ENCODE assay signal across 1 cellular context in genomic region chr11:6603287-6604080, GRCh38.
TF ChIP-seq lines count a peak whose summit lies in the region.

Gene ILK (plus strand): TSS chr11:6603774. CDS start chr11:6604272, 498 bp downstream.
Gene RRP8 (minus strand): TSS chr11:6603616. CDS start chr11:6603502, 114 bp downstream.

TF ChIP-seq in HepG2, 621 proteins besides CTCF, POLR2A, EP300 and RAD21 (continued from another document and continues in another):
- TF ChIP-seq ZNF407 (CRISPR knock-in tag; IDR thresholded peaks at IDR 0.05; ENCODE audit: not compliant biosample characterization) (no peak), ZNF275 (CRISPR knock-in tag; IDR thresholded peaks at IDR 0.05; ENCODE audit: borderline replicate concordance) (no peak), ZNF224 (CRISPR knock-in tag; IDR thresholded peaks at IDR 0.05) (no peak), ZNF205 (CRISPR knock-in tag; IDR thresholded peaks at IDR 0.05) (peak; percentile 88), RBAK (CRISPR knock-in tag; IDR thresholded peaks at IDR 0.05) (no peak), IRF9 (CRISPR knock-in tag; IDR thresholded peaks at IDR 0.05; ENCODE audit: borderline replicate concordance) (peak; percentile 81), ZNF33B (CRISPR knock-in tag; IDR thresholded peaks at IDR 0.05) (peak; percentile 84), HMG20A (CRISPR knock-in tag; IDR thresholded peaks at IDR 0.05; ENCODE audit: borderline replicate concordance) (no peak), ZC3H13 (CRISPR knock-in tag; IDR thresholded peaks at IDR 0.05) (no peak), ZKSCAN1 (IDR thresholded peaks at IDR 0.05; ENCODE audit: low read length) (no peak), ZNF33A (CRISPR knock-in tag; IDR thresholded peaks at IDR 0.05; ENCODE audit: borderline replicate concordance) (no peak), ATRX (CRISPR knock-in tag; IDR thresholded peaks at IDR 0.05; ENCODE audit: borderline replicate concordance) (no peak), ZSCAN20 (CRISPR knock-in tag; IDR thresholded peaks at IDR 0.05; ENCODE audit: borderline replicate concordance) (no peak), HNRNPK (IDR thresholded peaks at IDR 0.05; ENCODE audit: low read depth, low read length, poor library complexity, severe bottlenecking) (peak; percentile 77), ZNF564 (CRISPR knock-in tag; IDR thresholded peaks at IDR 0.05) (peak; percentile 89; the same call in 1 of the 2 replicates), SP4 (CRISPR knock-in tag; IDR thresholded peaks at IDR 0.05) (peak; percentile 95), U2AF1 (optimal IDR thresholded peaks at IDR 0.05; ENCODE audit: low read depth, low read length) (peak; percentile 93), PCBP2 (optimal IDR thresholded peaks at IDR 0.05; ENCODE audit: low read depth, low read length, poor library complexity, severe bottlenecking) (no peak), MED1 (CRISPR knock-in tag; IDR thresholded peaks at IDR 0.05) (peak; percentile 54; the same call in 1 of the 2 replicates), CREM (IDR thresholded peaks at IDR 0.05) (peak; percentile 64), CREM (CRISPR knock-in tag; IDR thresholded peaks at IDR 0.05) (no peak), PAXIP1 (CRISPR knock-in tag; conservative IDR thresholded peaks at IDR 0.05) (peak; percentile 50; the same call in 1 of the 2 replicates), ZNF883 (CRISPR knock-in tag; IDR thresholded peaks at IDR 0.05; ENCODE audit: not compliant biosample characterization) (no peak), ZNF20 (CRISPR knock-in tag; IDR thresholded peaks at IDR 0.05) (no peak), ZBTB7B (CRISPR knock-in tag; IDR thresholded peaks at IDR 0.05) (0 out of 2 replicates have a peak, but pooled peaks have one; percentile 15), NR1H2 (CRISPR knock-in tag; IDR thresholded peaks at IDR 0.05; ENCODE audit: borderline replicate concordance, low read depth) (0 out of 2 replicates have a peak, but pooled peaks have one; percentile 50), SPEN (CRISPR knock-in tag; IDR thresholded peaks at IDR 0.05; ENCODE audit: low read depth) (peak; percentile 98), HMGA1 (CRISPR knock-in tag; conservative IDR thresholded peaks at IDR 0.05) (no peak), ZNF362 (CRISPR knock-in tag; IDR thresholded peaks at IDR 0.05; ENCODE audit: borderline replicate concordance) (no peak; the same call in 1 of the 2 replicates), HMGXB3 (CRISPR knock-in tag; IDR thresholded peaks at IDR 0.05; ENCODE audit: borderline replicate concordance) (peak; percentile 86; the same call in 1 of the 2 replicates), KDM6A (CRISPR knock-in tag; IDR thresholded peaks at IDR 0.05; ENCODE audit: low read depth) (no peak), ZNF292 (CRISPR knock-in tag; IDR thresholded peaks at IDR 0.05; ENCODE audit: borderline replicate concordance, low read depth) (no peak), YEATS2 (CRISPR knock-in tag; IDR thresholded peaks at IDR 0.05; ENCODE audit: borderline replicate concordance) (peak; percentile 89), BCLAF1 (IDR thresholded peaks at IDR 0.05) (no peak), MXD4 (CRISPR knock-in tag; IDR thresholded peaks at IDR 0.05) (peak; percentile 99), HES4 (CRISPR knock-in tag; IDR thresholded peaks at IDR 0.05; ENCODE audit: borderline replicate concordance) (peak; percentile 66; the same call in 1 of the 2 replicates), REL (CRISPR knock-in tag; conservative IDR thresholded peaks at IDR 0.05) (0 out of 2 replicates have a peak, but pooled peaks have one; percentile 71), ZNF644 (CRISPR knock-in tag; IDR thresholded peaks at IDR 0.05; ENCODE audit: low read depth) (no peak)
